8 cellular contexts compared by ENCODE assay signal in genomic region chr19:7170983-7171382, GRCh38.
"Had no signal": no experiment of that assay in that cellular context is flagged by ENCODE, and none has a peak within 500 bp of the region (broad histone marks: within the 10 kb centered on the region; RNA-seq: fewer than 3 reads in every experiment).

No MANE protein-coding gene starts in this region.

- H3K9ac ChIP-seq: KMS-11 had no signal

- H3K4me3 Mint-ChIP-seq: IgD-negative memory B cell had no signal

- H3K27ac ChIP-seq: HL-60, KMS-11 had no signal

- ATAC-seq: HepG2, K562 had no signal

- DNase-seq: IMR-90, KBM-7, KG1 had no signal

- H3K4me3 ChIP-seq: K562 had no signal

- H3K4me2 ChIP-seq: KMS-11 had no signal

- H3K4me1 Mint-ChIP-seq: IgD-negative memory B cell had no signal

- H3K27me3 Mint-ChIP-seq: IgD-negative memory B cell had no signal

- FAIRE-seq: HepG2, K562 had no signal
